In genomic region chr5:55438931-55439477, GRCh38 we compare ENCODE assay signal across 10 cellular contexts.
DNase-seq lines count a peak whose midpoint lies in the region; TF ChIP-seq lines count a peak whose summit lies in the region.
"Had no signal": no experiment of that assay in that cellular context is flagged by ENCODE, and none has a peak within 500 bp of the region (broad histone marks: within the 10 kb centered on the region; RNA-seq: fewer than 3 reads in every experiment).

No MANE protein-coding gene starts in this region.

- intact Hi-C loops in MCF 10A (cut with micrococcal nuclease), result loop anchor here (1.0 kb wide), 1 partner anchor 96 kb away; no protein-coding TSS in a partner anchor
- intact Hi-C loops in spleen (cut with DNase I; ENCODE audit: low total_unique reads), result no loop called here

- no TSS peak for BruUV-seq in MCF 10A (replicated peaks; lab: Mats Ljungman, UMichigan)

- H3K9me3 ChIP-seq in spleen, result peaks cover 0 to 25% (median 18%) of the 10 kb centered on the region in 8 donors
- H3K9me3 ChIP-seq in HAP-1, result no peaks in the 10 kb centered on the region

- 82 to 97% (median 87%) methylated on average over 4 of the region's 4 CpGs for WGBS in spleen, 5 donors

- peak overlapping the region; percentile 99 for H3K27ac Mint-ChIP-seq in MCF 10A (ENCODE audit: low read depth, unreplicated experiment)

- H3K36me3 ChIP-seq in spleen (peaks cover 0 to 30% (median 0%) of the 10 kb centered on the region in 6 donors), HAP-1 (replicated peaks) (peaks cover 3% of the 10 kb centered on the region; the same call in 1 of the 2 replicates)

- TF ChIP-seq CTCF in MCF 10A (IDR thresholded peaks at IDR 0.05; ENCODE audit: unreplicated experiment) (no peak), spleen (IDR thresholded peaks at IDR 0.05 in 8 of 11, conservative IDR thresholded peaks at IDR 0.05 in 3 of 11) (no peak), GM10266 (IDR thresholded peaks at IDR 0.05; ENCODE audit: control insufficient read depth, insufficient read depth, low read depth, missing control alignments) (no peak)

- H3K27me3 ChIP-seq in spleen (replicated peaks in 1 of 7) (no peaks in the 10 kb centered on the region), HAP-1 (ENCODE audit: low read depth) (no peaks in the 10 kb centered on the region)

- peaks cover 18% of the 10 kb centered on the region for H3K36me3 Mint-ChIP-seq in MCF 10A (ENCODE audit: insufficient read depth, unreplicated experiment)

- H3K4me3 ChIP-seq in spleen (no peak overlapping the region), HAP-1 (no peak overlapping the region)

- no peak overlapping the region for H3K4me3 Mint-ChIP-seq in MCF 10A (ENCODE audit: unreplicated experiment)
- H3K4me3 Mint-ChIP-seq: neural crest cell had no signal

- DNase-seq in H4 (ENCODE audit: low spot score) (peak; percentile 24), MCF 10A (ENCODE audit: unreplicated experiment) (no peak), left kidney (ENCODE audit: low read depth, low spot score) (peak; percentile 66), spleen (no peak), GM10266 (ENCODE audit: extremely low spot score) (no peak), HAP-1 (ENCODE audit: low spot score in 2 of 2) (no peak), NCI-H1092 (lab: John Stamatoyannopoulos, UW) (no peak), HPDE6-E6E7 (ENCODE audit: extremely low spot score) (no peak)

- H3K4me1 ChIP-seq in spleen (peaks cover 0 to 22% (median 10%) of the 10 kb centered on the region in 6 donors), HAP-1 (peaks cover 32% of the 10 kb centered on the region)

- H3K27ac ChIP-seq in spleen, result peak overlapping the region in 7 of 8 donors; percentile 18 to 65 (median 58)
- H3K27ac ChIP-seq: HL-60 had no signal

- no peaks in the 10 kb centered on the region for H3K27me3 Mint-ChIP-seq in MCF 10A (ENCODE audit: insufficient read depth, unreplicated experiment)

- POLR2A ChIA-PET in MCF 10A (lab: Yijun Ruan, JAX), result interaction anchor here (0.9 to 1.9 kb wide), 5 partner anchors 13 to 197 kb away, joined by 3 to 8 read pairs (median 3); no protein-coding TSS in a partner anchor

- H3K9me3 Mint-ChIP-seq in MCF 10A (ENCODE audit: unreplicated experiment), result peaks cover 16% of the 10 kb centered on the region

- in situ Hi-C loops in HAP-1 (cut with MboI; ENCODE audit: low sequenced_read_pairs), result no loop called here

- peaks cover 17% of the 10 kb centered on the region for H3K4me1 Mint-ChIP-seq in MCF 10A (ENCODE audit: insufficient read depth, unreplicated experiment)

- CTCF ChIA-PET in MCF 10A (lab: Yijun Ruan, JAX), result interaction anchor here (0.6 to 1.1 kb wide), 2 partner anchors 33 to 198 kb away, joined by 3 read pairs; no protein-coding TSS in a partner anchor

- TF ChIP-seq POLR2A in spleen (IDR thresholded peaks at IDR 0.05), result no peak

Comparison
In these comparisons a context has a peak if more than half of its experiments do, and no peak if none do; other contexts are left out.
1. DNase-seq: peak in H4 (single experiment) and left kidney (single experiment); none in MCF 10A (single experiment), spleen (single experiment), GM10266 (single experiment), HAP-1 (0 of 2), NCI-H1092 (single experiment) and HPDE6-E6E7 (single experiment).